16 cellular contexts compared by ENCODE assay signal in the genomic region with DNA sequence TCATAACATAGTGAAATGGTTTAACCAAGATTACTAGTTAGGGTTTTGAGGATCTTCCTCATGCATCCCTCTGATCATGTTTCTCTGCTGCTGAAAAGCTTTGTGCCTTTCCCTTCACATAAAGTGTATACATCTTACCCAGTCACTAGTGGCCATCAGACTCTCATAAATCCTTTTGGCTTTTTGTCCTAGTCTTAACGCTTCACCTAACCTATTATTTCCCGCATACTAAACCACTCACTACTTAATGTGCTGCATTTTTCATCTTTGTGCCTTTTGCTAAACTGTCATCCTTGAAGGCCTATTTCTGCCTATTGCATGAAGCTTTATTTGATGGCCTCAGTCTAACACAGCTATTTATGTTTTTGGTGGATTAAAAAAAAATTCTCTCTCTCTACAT.
A peak's percentile ranks its signal among the peaks of the same experiment; 100 is the strongest.
DNase-seq lines count a peak whose midpoint lies in the region; TF ChIP-seq lines count a peak whose summit lies in the region.
"Had no signal": no experiment of that assay in that cellular context is flagged by ENCODE, and none has a peak within 500 bp of the region (broad histone marks: within the 10 kb centered on the region; RNA-seq: fewer than 3 reads in every experiment).

No MANE protein-coding gene starts in this region.

- H3K79me2 ChIP-seq in neural cell (replicated peaks; ENCODE audit: insufficient read depth, low read length) (no peaks in the 10 kb centered on the region), mammary epithelial cell (ENCODE audit: insufficient read depth, low read length) (no peaks in the 10 kb centered on the region)

- H3K9me2 ChIP-seq in neural cell (ENCODE audit: insufficient read depth, low read length): no peaks in the 10 kb centered on the region

- H3K4me1 ChIP-seq in HAP-1 (peaks cover 47% of the 10 kb centered on the region), mammary epithelial cell (ENCODE audit: insufficient read depth, low read length) (no peaks in the 10 kb centered on the region), esophagus squamous epithelium (no peaks in the 10 kb centered on the region), mesenchymal stem cell (ENCODE audit: control insufficient read depth, insufficient read depth, low read depth, low read length) (no peaks in the 10 kb centered on the region)

- H3K27me3 ChIP-seq in HAP-1 (ENCODE audit: low read depth) (no peaks in the 10 kb centered on the region), neural cell (ENCODE audit: insufficient read depth, low read depth, low read length) (no peaks in the 10 kb centered on the region), mammary epithelial cell (ENCODE audit: insufficient read depth, low read length) (no peaks in the 10 kb centered on the region), esophagus squamous epithelium (no peaks in the 10 kb centered on the region), mesenchymal stem cell (ENCODE audit: control insufficient read depth in 1 of 2, insufficient read depth in 1 of 2, low read length in 2 of 2) (no peaks in the 10 kb centered on the region)

- 97% methylated on average over 2 of the region's 2 CpGs for WGBS in mammary epithelial cell (ENCODE audit: low coverage, missing lambda C conversion rate)
- 62 to 77% methylated on average over 2 of the region's 2 CpGs for WGBS in esophagus squamous epithelium, 2 donors
- WGBS in mesenchymal stem cell: 91% methylated on average over 2 of the region's 2 CpGs

- H3K36me3 ChIP-seq in HAP-1 (replicated peaks) (no peaks in the 10 kb centered on the region), neural cell (ENCODE audit: insufficient read depth, low read length) (no peaks in the 10 kb centered on the region), mammary epithelial cell (ENCODE audit: insufficient read depth, low read length) (no peaks in the 10 kb centered on the region), esophagus squamous epithelium (no peaks in the 10 kb centered on the region), mesenchymal stem cell (ENCODE audit: control insufficient read depth in 1 of 2, insufficient read depth in 2 of 2, low read depth in 1 of 2, low read length in 2 of 2) (no peaks in the 10 kb centered on the region)

- TF ChIP-seq RAD21 in neural cell (conservative IDR thresholded peaks at IDR 0.05): no peak

- in situ Hi-C loops in HAP-1 (cut with MboI; ENCODE audit: low sequenced_read_pairs): no loop called here
- in situ Hi-C loops in mammary epithelial cell (cut with MboI; ENCODE audit: low sequenced_read_pairs in 2 of 2): no loop called here

- no peaks in the 10 kb centered on the region for H3F3A ChIP-seq in neural cell (ENCODE audit: insufficient read depth, low read length, poor library complexity, severe bottlenecking)

- no peak overlapping the region for H3K4me3 ChIP-seq in HAP-1
- no peak overlapping the region for H3K4me3 ChIP-seq in neural cell (ENCODE audit: low read length)
- H3K4me3 ChIP-seq in mammary epithelial cell (replicated peaks in 1 of 3; ENCODE audit: insufficient read depth in 1 of 3, low read depth in 2 of 3, low read length in 3 of 3): no peak overlapping the region
- H3K4me3 ChIP-seq in esophagus squamous epithelium: no peak overlapping the region
- H3K4me3 ChIP-seq in mesenchymal stem cell (ENCODE audit: insufficient read depth in 1 of 2, low read depth in 1 of 2, low read length in 2 of 2): no peak overlapping the region
- H3K4me3 ChIP-seq: PC-9 had no signal

- H2BK5ac ChIP-seq in mesenchymal stem cell (ENCODE audit: low read depth, low read length, poor library complexity, severe bottlenecking): no peak overlapping the region

- DNase-seq in HAP-1 (ENCODE audit: low spot score in 2 of 2) (peak; percentile 43 to 98), NCI-H146 (lab: John Stamatoyannopoulos, UW) (peak; percentile 59), NCI-H774 (lab: John Stamatoyannopoulos, UW) (peak; percentile 11), mammary epithelial cell (no peak), HK-2 (ENCODE audit: unreplicated experiment) (no peak), esophagus squamous epithelium (lab: John Stamatoyannopoulos, UW) (no peak), mesenchymal stem cell (no peak)
- DNase-seq: CD4-positive, CD25-positive, alpha-beta regulatory T cell; DMS53; IMR-90; NCI-H1694; NCI-H226; NCI-H526; T-helper 1 cell had no signal

- H3K4ac ChIP-seq in mesenchymal stem cell (ENCODE audit: low read depth in 1 of 2, low read length in 2 of 2): no peak overlapping the region

- no peak overlapping the region for H2BK12ac ChIP-seq in mesenchymal stem cell (ENCODE audit: low read length in 2 of 2)

- H3K27ac ChIP-seq in neural cell (ENCODE audit: low read length) (peak overlapping the region; percentile 1), mammary epithelial cell (ENCODE audit: insufficient read depth, low read depth, low read length) (no peak overlapping the region), esophagus squamous epithelium (no peak overlapping the region), mesenchymal stem cell (ENCODE audit: low read length, poor library complexity, severe bottlenecking) (no peak overlapping the region)
- H3K27ac ChIP-seq: PC-9 had no signal

- no peak overlapping the region for H3K18ac ChIP-seq in mesenchymal stem cell (ENCODE audit: low read depth in 1 of 2, low read length in 2 of 2)

- dilution Hi-C loops in mammary epithelial cell (cut with HindIII; ENCODE audit: low sequenced_read_pairs): no loop called here

- H3K14ac ChIP-seq in mesenchymal stem cell (ENCODE audit: low read length in 2 of 2): no peak overlapping the region

- no peak overlapping the region for H2AK5ac ChIP-seq in mesenchymal stem cell (ENCODE audit: low read length, severe bottlenecking)

- intact Hi-C loops in mammary epithelial cell (cut with micrococcal nuclease): no loop called here
- intact Hi-C loops in esophagus squamous epithelium (cut with DNase I): no loop called here

- no TSS peak for BruUV-seq in mammary epithelial cell (replicated peaks; lab: Mats Ljungman, UMichigan)

- no peak overlapping the region for H2BK15ac ChIP-seq in mesenchymal stem cell (ENCODE audit: low read depth, poor library complexity, severe bottlenecking)

- H4K20me1 ChIP-seq in neural cell (ENCODE audit: insufficient read depth): no peaks in the 10 kb centered on the region
- no peaks in the 10 kb centered on the region for H4K20me1 ChIP-seq in mammary epithelial cell (ENCODE audit: insufficient read depth, low read length)

- H3K9me3 ChIP-seq in HAP-1 (no peaks in the 10 kb centered on the region), neural cell (ENCODE audit: low read length) (no peaks in the 10 kb centered on the region), mammary epithelial cell (replicated peaks; ENCODE audit: insufficient read depth, low read length) (no peaks in the 10 kb centered on the region), esophagus squamous epithelium (no peaks in the 10 kb centered on the region), mesenchymal stem cell (ENCODE audit: control insufficient read depth, low read length) (no peaks in the 10 kb centered on the region)

- no peak overlapping the region for H4K8ac ChIP-seq in mesenchymal stem cell (ENCODE audit: low read length)

- H3K4me2 ChIP-seq in neural cell (ENCODE audit: low read length) (no peak overlapping the region), mammary epithelial cell (ENCODE audit: insufficient read depth, low read depth, low read length) (no peak overlapping the region), mesenchymal stem cell (ENCODE audit: low read length, poor library complexity, severe bottlenecking) (no peak overlapping the region)
- H3K4me2 ChIP-seq: PC-9 had no signal

- TF ChIP-seq CTCF in neural cell (IDR thresholded peaks at IDR 0.05; ENCODE audit: poor library complexity, severe bottlenecking): no peak
- TF ChIP-seq CTCF in mammary epithelial cell (conservative IDR thresholded peaks at IDR 0.05 in 1 of 2, IDR thresholded peaks at IDR 0.05 in 1 of 2; ENCODE audit: extremely low read depth in 1 of 2, insufficient read depth in 1 of 2, low read depth in 1 of 2, low read length in 2 of 2): no peak
- no peak for TF ChIP-seq CTCF in esophagus squamous epithelium (IDR thresholded peaks at IDR 0.05)

- no peak for TF ChIP-seq POLR2A in esophagus squamous epithelium (IDR thresholded peaks at IDR 0.05)

- H3K23ac ChIP-seq in mesenchymal stem cell (ENCODE audit: low read length in 2 of 2): no peak overlapping the region

- CTCF ChIA-PET in mammary epithelial cell (lab: Charles Lee; ENCODE audit: low non-redundant PET): no interaction called here

- no peak overlapping the region for H4K91ac ChIP-seq in mesenchymal stem cell (ENCODE audit: low read length)

- H2AFZ ChIP-seq in neural cell (ENCODE audit: low read depth, low read length): no peak overlapping the region
- H2AFZ ChIP-seq in mammary epithelial cell (ENCODE audit: low read depth, low read length): no peak overlapping the region
- no peak overlapping the region for H2AFZ ChIP-seq in mesenchymal stem cell (ENCODE audit: low read depth, low read length)
- H2AFZ ChIP-seq: PC-9 had no signal

- no peak overlapping the region for H3K9ac ChIP-seq in neural cell (ENCODE audit: low read length)
- no peak overlapping the region for H3K9ac ChIP-seq in mammary epithelial cell (ENCODE audit: insufficient read depth, low read length)
- H3K9ac ChIP-seq in mesenchymal stem cell (ENCODE audit: low read length): no peak overlapping the region

- H3K79me1 ChIP-seq in mesenchymal stem cell (replicated peaks; ENCODE audit: low read length, poor library complexity, severe bottlenecking): no peaks in the 10 kb centered on the region

- no peak overlapping the region for H2BK120ac ChIP-seq in mesenchymal stem cell (ENCODE audit: low read depth, low read length)

- TF ChIP-seq EP300 in neural cell (conservative IDR thresholded peaks at IDR 0.05; ENCODE audit: poor library complexity, severe bottlenecking): peak; percentile 49

TF ChIP-seq in neural cell, 6 proteins besides CTCF, POLR2A, EP300 and RAD21 (continues in another document):
- TF ChIP-seq SMC3 (conservative IDR thresholded peaks at IDR 0.05; ENCODE audit: poor library complexity): no peak

Comparison
In these comparisons a context has a peak if more than half of its experiments do, and no peak if none do; other contexts are left out.
1. DNase-seq: peak in HAP-1 (2 of 2), NCI-H146 (single experiment) and NCI-H774 (single experiment); none in mammary epithelial cell (single experiment), HK-2 (single experiment), esophagus squamous epithelium (single experiment) and mesenchymal stem cell (single experiment).